ENCODE assay signal across 3 cellular contexts in genomic region chr18:1541478-1541877, GRCh38.
"Had no signal": no experiment of that assay in that cellular context is flagged by ENCODE, and none has a peak within 500 bp of the region (broad histone marks: within the 10 kb centered on the region; RNA-seq: fewer than 3 reads in every experiment).

No MANE protein-coding gene starts in this region.

- DNase-seq: GDM1, GF-D8 had no signal

- ATAC-seq: GM12878 had no signal

- H3K4me3 ChIP-seq: GM12878 had no signal
